24 cellular contexts compared by ENCODE assay signal in genomic region chr5:54361683-54362411, GRCh38. TPM values are rescaled to one million over a fixed set of nuclear protein-coding genes. Genes with fewer than 3 reads are reported as not detected.
DNase-seq lines count a peak whose midpoint lies in the region; FAIRE-seq and TF ChIP-seq lines count a peak whose summit lies in the region.
"Had no signal": no experiment of that assay in that cellular context is flagged by ENCODE, and none has a peak within 500 bp of the region (broad histone marks: within the 10 kb centered on the region; RNA-seq: fewer than 3 reads in every experiment).

No MANE protein-coding gene starts in this region.

- H3K4me3 ChIP-seq in Caco-2 (ENCODE audit: low read depth, low read length), result no peak overlapping the region
- peak overlapping the region; percentile 40 to 47 for H3K4me3 ChIP-seq in duodenal mucosa (ENCODE audit: low read depth in 1 of 2, low read length in 2 of 2)
- no peak overlapping the region for H3K4me3 ChIP-seq in hepatocyte
- no peak overlapping the region for H3K4me3 ChIP-seq in ovary
- H3K4me3 ChIP-seq: sigmoid colon had no signal

- DNase-seq in Caco-2 (no peak), hepatocyte (ENCODE audit: low spot score) (peak; percentile 49), ovary (peak in 4 of 5 donors; percentile 21 to 60 (median 33)), GM19239 (ENCODE audit: insufficient read length, low spot score) (no peak), NCI-H1930 (lab: John Stamatoyannopoulos, UW) (no peak)
- no peak for DNase-seq in activated T-cell treated with anti-CD3 and anti-CD28 coated beads, Interleukin-2, amount 50 U/mL, for 48 hours
- DNase-seq: activated CD4-positive, alpha-beta T cell treated with anti-CD3 and anti-CD28 coated beads for 1 hour; activated CD8-positive, alpha-beta memory T cell treated with anti-CD3 and anti-CD28 coated beads for 24 hours; activated naive CD4-positive, alpha-beta T cell treated with Interleukin-2 at 50 U/mL for 16 hours; activated T-cell treated with anti-CD3 and anti-CD28 coated beads, Interleukin-2, amount 50 U/mL, for 4 hours; amniotic stem cell; CD4-positive, CD25-positive, alpha-beta regulatory T cell; foreskin keratinocyte; GDM1; islet precursor cell; Karpas-422; mesenchymal stem cell; NCI-H1092 treated with DMSO at 0.1 percent for 48 hours; NCI-H2029 treated with DMSO at 0.1 percent for 48 hours; SHP77 treated with DMSO at 0.1 percent for 48 hours; sigmoid colon had no signal

- peak overlapping the region; percentile 37 for H3K4me3 Mint-ChIP-seq in Caco-2 (ENCODE audit: unreplicated experiment)
- H3K4me3 Mint-ChIP-seq: activated T-cell treated with anti-CD3 and anti-CD28 coated beads, Interleukin-2, amount 50 U/mL, for 4 hours; CD4-positive, CD25-positive, alpha-beta regulatory T cell had no signal

- H3K9me2 ChIP-seq in hepatocyte (replicated peaks; ENCODE audit: insufficient read depth), result no peaks in the 10 kb centered on the region

- WGBS in hepatocyte (ENCODE audit: low lambda C conversion rate, missing lambda C conversion rate), result 59% methylated on average over 6 of the region's 6 CpGs
- WGBS in ovary, 3 donors, result 60 to 68% (median 63%) methylated on average over 6 of the region's 6 CpGs

- intact Hi-C loops in Caco-2 (cut with micrococcal nuclease; ENCODE audit: unreplicated experiment), result loop anchor here (2.0 kb wide), 1 partner anchor 51 kb away; the partner anchor contains the start of gene ARL15
- intact Hi-C loops in ovary (cut with DNase I), result no loop called here

- H3K36me3 Mint-ChIP-seq in Caco-2 (ENCODE audit: insufficient read depth, unreplicated experiment), result peaks cover 4% of the 10 kb centered on the region
- H3K36me3 Mint-ChIP-seq: CD4-positive, CD25-positive, alpha-beta regulatory T cell had no signal

- H3K79me2 ChIP-seq in hepatocyte, result no peaks in the 10 kb centered on the region

- H3K9ac ChIP-seq in duodenal mucosa (ENCODE audit: low read depth in 1 of 2, low read length in 2 of 2), result no peak overlapping the region

- no peak for TF ChIP-seq EP300 in ovary (IDR thresholded peaks at IDR 0.05)

- H2AFZ ChIP-seq in hepatocyte, result no peak overlapping the region

- TF ChIP-seq CTCF in Caco-2 (IDR thresholded peaks at IDR 0.05; ENCODE audit: insufficient read depth in 1 of 2, low read depth in 1 of 2, low read length in 1 of 2, severe bottlenecking in 1 of 2, unreplicated experiment in 1 of 2) (no peak), hepatocyte (IDR thresholded peaks at IDR 0.05; ENCODE audit: poor library complexity) (no peak), ovary (IDR thresholded peaks at IDR 0.05) (no peak)

- peak overlapping the region; percentile 71 for H3K4me2 ChIP-seq in hepatocyte

- H3K27ac ChIP-seq in duodenal mucosa (ENCODE audit: low read depth, low read length) (no peak overlapping the region), hepatocyte (peak overlapping the region; percentile 91), ovary (no peak overlapping the region)
- H3K27ac ChIP-seq: foreskin keratinocyte, sigmoid colon had no signal

- POLR2A ChIA-PET in Caco-2 (lab: Charles Lee), result no interaction called here

- FAIRE-seq in GM19239 (lab: Jason Lieb, UNC), result no peak
- FAIRE-seq: bronchial epithelial cell, endothelial cell of umbilical vein had no signal

- peak overlapping the region; percentile 39 for H3K27ac Mint-ChIP-seq in Caco-2 (ENCODE audit: unreplicated experiment)
- H3K27ac Mint-ChIP-seq: CD4-positive, CD25-positive, alpha-beta regulatory T cell had no signal

- H4K20me1 ChIP-seq in hepatocyte (ENCODE audit: insufficient read depth, poor library complexity, severe bottlenecking), result no peaks in the 10 kb centered on the region

- no peaks in the 10 kb centered on the region for H3K27me3 Mint-ChIP-seq in Caco-2 (ENCODE audit: insufficient read depth, unreplicated experiment)

- H3K27me3 ChIP-seq in Caco-2 (replicated peaks; ENCODE audit: control insufficient read depth, insufficient read depth, low read length) (no peaks in the 10 kb centered on the region), duodenal mucosa (ENCODE audit: control insufficient read depth in 1 of 2, insufficient read depth in 2 of 2, low read length in 2 of 2) (peaks cover 0 to 5% of the 10 kb centered on the region in 2 donors), hepatocyte (no peaks in the 10 kb centered on the region), ovary (no peaks in the 10 kb centered on the region)
- H3K27me3 ChIP-seq: foreskin keratinocyte, sigmoid colon had no signal

- H3K9me3 ChIP-seq in Caco-2 (no peaks in the 10 kb centered on the region), duodenal mucosa (ENCODE audit: control insufficient read depth in 1 of 2, low read length in 2 of 2) (no peaks in the 10 kb centered on the region), hepatocyte (ENCODE audit: low read depth) (no peaks in the 10 kb centered on the region), ovary (no peaks in the 10 kb centered on the region)
- H3K9me3 ChIP-seq: sigmoid colon had no signal

- CTCF ChIA-PET in Caco-2 (lab: Charles Lee), result no interaction called here

- peaks cover 25% of the 10 kb centered on the region for H3K9me3 Mint-ChIP-seq in Caco-2 (ENCODE audit: unreplicated experiment)
- H3K9me3 Mint-ChIP-seq: activated T-cell treated with anti-CD3 and anti-CD28 coated beads, Interleukin-2, amount 50 U/mL, for 4 hours had no signal

- H3K36me3 ChIP-seq in Caco-2 (ENCODE audit: control insufficient read depth, insufficient read depth, low read length) (no peaks in the 10 kb centered on the region), duodenal mucosa (ENCODE audit: control insufficient read depth in 1 of 2, insufficient read depth in 2 of 2, low read length in 2 of 2) (no peaks in the 10 kb centered on the region), hepatocyte (replicated peaks; ENCODE audit: insufficient read depth, low read depth) (no peaks in the 10 kb centered on the region), ovary (no peaks in the 10 kb centered on the region)
- H3K36me3 ChIP-seq: sigmoid colon had no signal

- peaks cover 32% of the 10 kb centered on the region for H3K4me1 Mint-ChIP-seq in Caco-2 (ENCODE audit: low read depth, unreplicated experiment)
- H3K4me1 Mint-ChIP-seq: CD4-positive, CD25-positive, alpha-beta regulatory T cell had no signal

- H3K4me1 ChIP-seq in Caco-2 (peaks cover 35% of the 10 kb centered on the region), duodenal mucosa (ENCODE audit: control insufficient read depth in 1 of 2, insufficient read depth in 2 of 2, low read length in 2 of 2) (peaks cover 20 to 36% of the 10 kb centered on the region in 2 donors), hepatocyte (ENCODE audit: insufficient read depth) (peaks cover 39% of the 10 kb centered on the region), ovary (ENCODE audit: insufficient read depth) (peaks cover 2% of the 10 kb centered on the region)
- H3K4me1 ChIP-seq: sigmoid colon had no signal

- BruUV-seq in Caco-2 (replicated peaks; lab: Mats Ljungman, UMichigan), result no TSS peak

- no peak for TF ChIP-seq POLR2A in ovary (IDR thresholded peaks at IDR 0.05)

RNA-seq across cellular contexts. Expression of gene ARL15, which starts 51.5 kb away (rescaled TPM):
- total RNA-seq in Caco-2 (2022) (122 and 140 TPM in 2 replicates), hepatocyte (53.1 and 66.3 TPM in 2 replicates), ovary (10 to 100 TPM; 14.9 to 30.8 (median 19.0) TPM)
- polyA plus RNA-seq in hepatocyte (13.3 and 15.4 TPM in 2 replicates), ovary (10 to 100 TPM; 20.2 to 34.0 TPM)

Comparison
In these comparisons a context has a peak if more than half of its experiments do, and no peak if none do; other contexts are left out.
1. DNase-seq: peak in hepatocyte (single experiment) and ovary (4 of 5); none in Caco-2 (0 of 2), GM19239 (single experiment), NCI-H1930 (0 of 2) and activated T-cell treated with anti-CD3 and anti-CD28 coated beads, Interleukin-2, amount 50 U/mL, for 48 hours (0 of 2).
2. H3K4me3 ChIP-seq: peak in duodenal mucosa (2 of 2); none in Caco-2 (single experiment), hepatocyte (single experiment) and ovary (single experiment).